In genomic region chr19:19515764-19516519, GRCh38 we compare ENCODE assay signal across 1 cellular context.
A peak's percentile ranks its signal among the peaks of the same experiment; 100 is the strongest.
TF ChIP-seq lines count a peak whose summit lies in the region.

TSS of gene NDUFA13 (plus strand) at chr19:19516225. CDS start at chr19:19516239, 14 bp downstream.

TF ChIP-seq in HepG2, 621 proteins besides CTCF, POLR2A, EP300 and RAD21 (continued from another document and continues in another):
- TF ChIP-seq JARID2 (CRISPR knock-in tag; IDR thresholded peaks at IDR 0.05; ENCODE audit: insufficient replicate concordance), result no peak
- no peak for TF ChIP-seq TRIM24 (CRISPR knock-in tag; IDR thresholded peaks at IDR 0.05)
- TF ChIP-seq ZNF737 (CRISPR knock-in tag; IDR thresholded peaks at IDR 0.05; ENCODE audit: borderline replicate concordance), result peak; percentile 88; the same call in 1 of the 2 replicates
- no peak; the same call in 1 of the 2 replicates for TF ChIP-seq ZNF639 (CRISPR knock-in tag; conservative IDR thresholded peaks at IDR 0.05)
- TF ChIP-seq KAT8 (CRISPR knock-in tag; IDR thresholded peaks at IDR 0.05), result peak; percentile 98
- no peak for TF ChIP-seq ATF6 (CRISPR knock-in tag; conservative IDR thresholded peaks at IDR 0.05)
- TF ChIP-seq ZMYM4 (CRISPR knock-in tag; IDR thresholded peaks at IDR 0.05), result peak; percentile 71
- no peak for TF ChIP-seq RFX1 (IDR thresholded peaks at IDR 0.05)
- TF ChIP-seq ISL2 (CRISPR knock-in tag; IDR thresholded peaks at IDR 0.05), result peak; percentile 72
- peak; percentile 90; the same call in 1 of the 2 replicates for TF ChIP-seq ZSCAN9 (CRISPR knock-in tag; IDR thresholded peaks at IDR 0.05; ENCODE audit: borderline replicate concordance)
- peak; percentile 98 for TF ChIP-seq ZNF574 (CRISPR knock-in tag; IDR thresholded peaks at IDR 0.05)
- TF ChIP-seq RAD51 (IDR thresholded peaks at IDR 0.05; ENCODE audit: borderline replicate concordance), result no peak
- TF ChIP-seq ZNF256 (CRISPR knock-in tag; conservative IDR thresholded peaks at IDR 0.05), result peak; percentile 56; the same call in 1 of the 2 replicates
- 0 out of 2 replicates have a peak, but pooled peaks have one; percentile 74 for TF ChIP-seq ETS1 (CRISPR knock-in tag; IDR thresholded peaks at IDR 0.05)
- TF ChIP-seq ZBTB43 (CRISPR knock-in tag; conservative IDR thresholded peaks at IDR 0.05), result peak; percentile 46; the same call in 1 of the 2 replicates
- TF ChIP-seq HNRNPK (IDR thresholded peaks at IDR 0.05; ENCODE audit: low read depth, low read length, poor library complexity, severe bottlenecking), result no peak
- TF ChIP-seq ZNF414 (CRISPR knock-in tag; IDR thresholded peaks at IDR 0.05), result peak; percentile 74; the same call in 1 of the 2 replicates
- TF ChIP-seq BCLAF1 (IDR thresholded peaks at IDR 0.05), result no peak
- peak; percentile 40 for TF ChIP-seq XRCC5 (optimal IDR thresholded peaks at IDR 0.05; ENCODE audit: low read length)
- no peak for TF ChIP-seq ZBTB1 (CRISPR knock-in tag; IDR thresholded peaks at IDR 0.05; ENCODE audit: borderline replicate concordance)
- TF ChIP-seq RBAK (CRISPR knock-in tag; IDR thresholded peaks at IDR 0.05), result 0 out of 2 replicates have a peak, but pooled peaks have one; percentile 42
- TF ChIP-seq POLR2AphosphoS5 (IDR thresholded peaks at IDR 0.05; ENCODE audit: low read depth, low read length), result peak; percentile 92
- peak; percentile 89 for TF ChIP-seq E2F1 (CRISPR knock-in tag; IDR thresholded peaks at IDR 0.05)
- no peak for TF ChIP-seq MTA3 (CRISPR knock-in tag; IDR thresholded peaks at IDR 0.05)
- no peak for TF ChIP-seq NFYB (CRISPR knock-in tag; IDR thresholded peaks at IDR 0.05)
- peak; percentile 100 for TF ChIP-seq GABPB1 (CRISPR knock-in tag; IDR thresholded peaks at IDR 0.05)
- peak in 1 of 2 experiments; percentile 69; a peak in 2 of 4 replicates for TF ChIP-seq ATF4 (CRISPR knock-in tag; IDR thresholded peaks at IDR 0.05)
- peak; percentile 53; the same call in 1 of the 2 replicates for TF ChIP-seq SMAD3 (CRISPR knock-in tag; IDR thresholded peaks at IDR 0.05)
- TF ChIP-seq ZNF768 (CRISPR knock-in tag; IDR thresholded peaks at IDR 0.05), result no peak
- no peak for TF ChIP-seq SAFB2 (CRISPR knock-in tag; IDR thresholded peaks at IDR 0.05; ENCODE audit: borderline replicate concordance, low read depth)
- TF ChIP-seq ZSCAN25 (CRISPR knock-in tag; IDR thresholded peaks at IDR 0.05), result peak; percentile 32; the same call in 1 of the 2 replicates
- peak; percentile 62; the same call in 1 of the 2 replicates for TF ChIP-seq ATF2 (CRISPR knock-in tag; IDR thresholded peaks at IDR 0.05)
- peak; percentile 26; the same call in 1 of the 2 replicates for TF ChIP-seq FOXP4 (CRISPR knock-in tag; IDR thresholded peaks at IDR 0.05)
- peak; percentile 54 for TF ChIP-seq THRA (CRISPR knock-in tag; IDR thresholded peaks at IDR 0.05; ENCODE audit: borderline replicate concordance)
